Comparison of ENCODE assay signal across 1 cellular context in the genomic region with DNA sequence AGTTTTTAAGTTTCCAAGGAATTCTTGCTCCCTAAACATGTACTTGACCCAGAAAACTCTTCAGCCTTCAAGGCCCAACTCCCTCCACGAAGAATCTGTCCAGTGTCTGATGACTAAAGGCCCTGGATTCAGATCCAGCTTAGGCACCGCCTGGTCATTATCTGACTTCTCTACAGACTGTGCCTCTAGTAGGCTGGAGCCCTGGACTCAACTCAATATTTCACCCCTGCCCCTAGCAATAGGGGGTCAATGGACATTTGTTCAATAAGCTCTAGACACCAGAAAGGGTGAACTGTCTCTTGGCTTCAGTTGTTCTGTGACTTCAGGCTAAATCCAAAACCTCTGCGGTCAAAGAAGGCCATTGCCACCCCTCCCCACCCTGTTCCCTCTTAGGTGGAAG.
TF ChIP-seq lines count a peak whose summit lies in the region.

No MANE protein-coding gene starts in this region.

TF ChIP-seq in A549, 52 proteins besides CTCF, POLR2A, EP300 and RAD21 (continued from another document):
- TF ChIP-seq, protein P1, sequence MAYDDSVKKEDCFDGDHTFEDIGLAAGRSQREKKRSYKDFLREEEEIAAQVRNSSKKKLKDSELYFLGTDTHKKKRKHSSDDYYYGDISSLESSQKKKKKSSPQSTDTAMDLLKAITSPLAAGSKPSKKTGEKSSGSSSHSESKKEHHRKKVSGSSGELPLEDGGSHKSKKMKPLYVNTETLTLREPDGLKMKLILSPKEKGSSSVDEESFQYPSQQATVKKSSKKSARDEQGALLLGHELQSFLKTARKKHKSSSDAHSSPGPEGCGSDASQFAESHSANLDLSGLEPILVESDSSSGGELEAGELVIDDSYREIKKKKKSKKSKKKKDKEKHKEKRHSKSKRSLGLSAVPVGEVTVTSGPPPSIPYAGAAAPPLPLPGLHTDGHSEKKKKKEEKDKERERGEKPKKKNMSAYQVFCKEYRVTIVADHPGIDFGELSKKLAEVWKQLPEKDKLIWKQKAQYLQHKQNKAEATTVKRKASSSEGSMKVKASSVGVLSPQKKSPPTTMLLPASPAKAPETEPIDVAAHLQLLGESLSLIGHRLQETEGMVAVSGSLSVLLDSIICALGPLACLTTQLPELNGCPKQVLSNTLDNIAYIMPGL (CRISPR knock-in tag; IDR thresholded peaks at IDR 0.05; ENCODE audit: borderline replicate concordance), result no peak
- TF ChIP-seq, protein P2, sequence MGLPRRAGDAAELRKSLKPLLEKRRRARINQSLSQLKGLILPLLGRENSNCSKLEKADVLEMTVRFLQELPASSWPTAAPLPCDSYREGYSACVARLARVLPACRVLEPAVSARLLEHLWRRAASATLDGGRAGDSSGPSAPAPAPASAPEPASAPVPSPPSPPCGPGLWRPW (IDR thresholded peaks at IDR 0.05), result no peak
- no peak for TF ChIP-seq KDM5A (IDR thresholded peaks at IDR 0.05)
- TF ChIP-seq ZFP36 (IDR thresholded peaks at IDR 0.05; ENCODE audit: borderline replicate concordance, partially characterized antibody), result no peak
- no peak for TF ChIP-seq ESRRA (IDR thresholded peaks at IDR 0.05; ENCODE audit: borderline replicate concordance, low read length)
- TF ChIP-seq POLR2AphosphoS2 (conservative IDR thresholded peaks at IDR 0.05; ENCODE audit: low read length), result no peak
- TF ChIP-seq FOSL2 (IDR thresholded peaks at IDR 0.05), result no peak
- TF ChIP-seq FOSL2 (CRISPR knock-in tag; IDR thresholded peaks at IDR 0.05), result no peak
- TF ChIP-seq, protein P3, sequence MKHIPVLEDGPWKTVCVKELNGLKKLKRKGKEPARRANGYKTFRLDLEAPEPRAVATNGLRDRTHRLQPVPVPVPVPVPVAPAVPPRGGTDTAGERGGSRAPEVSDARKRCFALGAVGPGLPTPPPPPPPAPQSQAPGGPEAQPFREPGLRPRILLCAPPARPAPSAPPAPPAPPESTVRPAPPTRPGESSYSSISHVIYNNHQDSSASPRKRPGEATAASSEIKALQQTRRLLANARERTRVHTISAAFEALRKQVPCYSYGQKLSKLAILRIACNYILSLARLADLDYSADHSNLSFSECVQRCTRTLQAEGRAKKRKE (CRISPR knock-in tag; IDR thresholded peaks at IDR 0.05; ENCODE audit: low read depth), result no peak
- no peak for TF ChIP-seq TP53 (CRISPR knock-in tag; IDR thresholded peaks at IDR 0.05)
- no peak for TF ChIP-seq KDM1A (IDR thresholded peaks at IDR 0.05; ENCODE audit: low read depth)
- no peak for TF ChIP-seq EHMT2 (IDR thresholded peaks at IDR 0.05; ENCODE audit: low read depth)
TF ChIP-seq in A549: peak in this region for 0.
